Comparison of ENCODE assay signal across 16 cellular contexts in the genomic region with DNA sequence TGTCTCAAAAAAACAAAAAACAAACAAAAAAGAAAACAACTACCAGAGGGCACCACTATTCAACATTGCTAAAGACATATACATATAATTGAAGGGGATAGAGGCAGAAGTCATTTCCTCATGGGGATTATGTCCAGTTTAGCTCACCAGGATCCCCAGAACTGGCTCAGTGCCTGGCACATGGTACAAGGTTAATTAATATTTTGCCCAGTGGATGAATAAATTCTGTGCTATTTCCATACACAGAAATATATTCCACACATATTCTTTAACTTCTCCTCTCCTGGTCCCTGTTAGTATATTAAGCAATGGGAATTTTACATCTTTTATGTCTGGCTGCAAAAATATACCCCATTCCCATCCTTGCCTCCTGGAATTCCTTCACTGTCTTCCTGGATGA. TPM values are rescaled to one million over a fixed set of nuclear protein-coding genes. Genes with fewer than 3 reads are reported as not detected.
DNase-seq lines count a peak whose midpoint lies in the region; ATAC-seq, FAIRE-seq and TF ChIP-seq lines count a peak whose summit lies in the region.
"Had no signal": no experiment of that assay in that cellular context is flagged by ENCODE, and none has a peak within 500 bp of the region (broad histone marks: within the 10 kb centered on the region; RNA-seq: fewer than 3 reads in every experiment).

No MANE protein-coding gene starts in this region.

- H3K4me3 ChIP-seq in SK-N-MC (peak overlapping the region; percentile 59; the same call in 1 of the 2 replicates), neutrophil (ENCODE audit: low read depth in 1 of 2, low read length in 1 of 2) (peak overlapping the region in 1 of 2 experiments; percentile 97), mammary epithelial cell (replicated peaks in 1 of 3; ENCODE audit: insufficient read depth in 1 of 3, low read depth in 2 of 3, low read length in 3 of 3) (no peak overlapping the region)
- H3K4me3 ChIP-seq: GM23248 had no signal

- peaks cover 7% of the 10 kb centered on the region for H3K36me3 Mint-ChIP-seq in natural killer cell
- peaks cover 3% of the 10 kb centered on the region for H3K36me3 Mint-ChIP-seq in natural killer cell treated with Interleukin-12 subunit alpha and Interleukin-12 subunit beta and Interleukin-15 and Interleukin-18, amount 100 ng/mL, for 72 hours

- H3K27me3 ChIP-seq in neutrophil (no peaks in the 10 kb centered on the region), mammary epithelial cell (ENCODE audit: insufficient read depth, low read length) (no peaks in the 10 kb centered on the region)

- no peak for TF ChIP-seq POLR2A in GM12891 (IDR thresholded peaks at IDR 0.05; ENCODE audit: low read depth, low read length)

- H3K4me1 Mint-ChIP-seq in natural killer cell, result peaks cover 20 to 25% of the 10 kb centered on the region in 2 donors
- peaks cover 11 to 14% of the 10 kb centered on the region in 2 donors for H3K4me1 Mint-ChIP-seq in natural killer cell treated with Interleukin-12 subunit alpha and Interleukin-12 subunit beta and Interleukin-15 and Interleukin-18, amount 100 ng/mL, for 72 hours (ENCODE audit: low read depth in 2 of 2)

- dilution Hi-C loops in mammary epithelial cell (cut with HindIII; ENCODE audit: low sequenced_read_pairs), result no loop called here

- H3K79me2 ChIP-seq in mammary epithelial cell (ENCODE audit: insufficient read depth, low read length), result peaks cover 14% of the 10 kb centered on the region

- peak overlapping the region; percentile 73 for H3K4me3 Mint-ChIP-seq in natural killer cell
- no peak overlapping the region for H3K4me3 Mint-ChIP-seq in natural killer cell treated with Interleukin-12 subunit alpha and Interleukin-12 subunit beta and Interleukin-15 and Interleukin-18, amount 100 ng/mL, for 72 hours
- H3K4me3 Mint-ChIP-seq: B cell, IgD-negative memory B cell had no signal

- intact Hi-C loops in natural killer cell (cut with micrococcal nuclease) (no loop called here), mammary epithelial cell (cut with micrococcal nuclease) (no loop called here)

- ATAC-seq in natural killer cell, result no peak
- ATAC-seq in natural killer cell treated with Interleukin-12 subunit alpha and Interleukin-12 subunit beta and Interleukin-15 and Interleukin-18, amount 100 ng/mL, for 72 hours, result no peak
- ATAC-seq: HCT116 had no signal

- H3K9me3 ChIP-seq in SK-N-MC (ENCODE audit: low read depth, low read length) (no peaks in the 10 kb centered on the region), neutrophil (peaks cover 7% of the 10 kb centered on the region), mammary epithelial cell (replicated peaks; ENCODE audit: insufficient read depth, low read length) (no peaks in the 10 kb centered on the region)

- no peaks in the 10 kb centered on the region for H4K20me1 ChIP-seq in mammary epithelial cell (ENCODE audit: insufficient read depth, low read length)

- no peak overlapping the region for H2AFZ ChIP-seq in mammary epithelial cell (ENCODE audit: low read depth, low read length)
- H2AFZ ChIP-seq: GM23248 had no signal

- H3K27ac Mint-ChIP-seq in natural killer cell, result peak overlapping the region in 1 of 2 donors; percentile 93
- H3K27ac Mint-ChIP-seq in natural killer cell treated with Interleukin-12 subunit alpha and Interleukin-12 subunit beta and Interleukin-15 and Interleukin-18, amount 100 ng/mL, for 72 hours, result no peak overlapping the region
- H3K27ac Mint-ChIP-seq: B cell had no signal

- no peaks in the 10 kb centered on the region for H3K9me3 Mint-ChIP-seq in natural killer cell
- H3K9me3 Mint-ChIP-seq in natural killer cell treated with Interleukin-12 subunit alpha and Interleukin-12 subunit beta and Interleukin-15 and Interleukin-18, amount 100 ng/mL, for 72 hours, result no peaks in the 10 kb centered on the region
- H3K9me3 Mint-ChIP-seq: IgD-negative memory B cell had no signal

- H3K4me1 ChIP-seq in neutrophil (ENCODE audit: control insufficient read depth in 1 of 2, insufficient read depth in 1 of 2, low read depth in 1 of 2, low read length in 1 of 2), result peaks cover 80 to 83% of the 10 kb centered on the region in 2 experiments
- H3K4me1 ChIP-seq in mammary epithelial cell (ENCODE audit: insufficient read depth, low read length), result peaks cover 12% of the 10 kb centered on the region

- TF ChIP-seq CTCF in natural killer cell (IDR thresholded peaks at IDR 0.05), result no peak
- TF ChIP-seq CTCF in neutrophil (IDR thresholded peaks at IDR 0.05), result no peak
- no peak for TF ChIP-seq CTCF in mammary epithelial cell (conservative IDR thresholded peaks at IDR 0.05 in 1 of 2, IDR thresholded peaks at IDR 0.05 in 1 of 2; ENCODE audit: extremely low read depth in 1 of 2, insufficient read depth in 1 of 2, low read depth in 1 of 2, low read length in 2 of 2)

- CTCF ChIA-PET in mammary epithelial cell (lab: Charles Lee; ENCODE audit: low non-redundant PET), result interaction anchor here (0.6 kb wide), 1 partner anchor 167 kb away, joined by 7 read pairs; no protein-coding TSS in a partner anchor

- no peak for FAIRE-seq in GM12891 (lab: Jason Lieb, UNC)
- FAIRE-seq: GM18507, H54 had no signal

- H3K36me3 ChIP-seq in SK-N-MC (ENCODE audit: insufficient read depth, low read length) (peaks cover 21% of the 10 kb centered on the region), neutrophil (peaks cover 26% of the 10 kb centered on the region), mammary epithelial cell (ENCODE audit: insufficient read depth, low read length) (peaks cover 12% of the 10 kb centered on the region)

- BruUV-seq in mammary epithelial cell (replicated peaks; lab: Mats Ljungman, UMichigan), result no TSS peak

- in situ Hi-C loops in mammary epithelial cell (cut with MboI; ENCODE audit: low sequenced_read_pairs in 2 of 2), result no loop called here

- H3K4me2 ChIP-seq in mammary epithelial cell (ENCODE audit: insufficient read depth, low read depth, low read length), result no peak overlapping the region

- H3K9ac ChIP-seq in SK-N-MC (ENCODE audit: insufficient read length) (no peak overlapping the region), mammary epithelial cell (ENCODE audit: insufficient read depth, low read length) (no peak overlapping the region)
- H3K9ac ChIP-seq: GM23248 had no signal

- H3K27ac ChIP-seq in SK-N-MC (peak overlapping the region; percentile 79), neutrophil (peak overlapping the region; percentile 99), mammary epithelial cell (ENCODE audit: insufficient read depth, low read depth, low read length) (no peak overlapping the region)
- H3K27ac ChIP-seq: C4-2B, GM23248 had no signal

- DNase-seq in natural killer cell, result no peak
- DNase-seq in natural killer cell treated with Interleukin-12 subunit alpha and Interleukin-12 subunit beta and Interleukin-15 and Interleukin-18, amount 100 ng/mL, for 72 hours (ENCODE audit: low spot score), result no peak
- DNase-seq in SK-N-MC (ENCODE audit: low read depth, low spot score), result no peak
- no peak for DNase-seq in activated CD4-positive, alpha-beta T cell treated with anti-CD3 and anti-CD28 coated beads for 4 hours
- no peak for DNase-seq in GM12891 (ENCODE audit: insufficient read length, low spot score)
- no peak for DNase-seq in mammary epithelial cell
- DNase-seq: DMS53, GF-D8, GM23248 had no signal

- H3K27me3 Mint-ChIP-seq in natural killer cell (ENCODE audit: low read depth in 2 of 2), result peaks cover 21 to 37% of the 10 kb centered on the region in 2 donors
- H3K27me3 Mint-ChIP-seq in natural killer cell treated with Interleukin-12 subunit alpha and Interleukin-12 subunit beta and Interleukin-15 and Interleukin-18, amount 100 ng/mL, for 72 hours, result peaks cover 11 to 19% of the 10 kb centered on the region in 2 donors

TF ChIP-seq in GM12891, 5 proteins besides CTCF, POLR2A, EP300 and RAD21:
- TF ChIP-seq SPI1 (IDR thresholded peaks at IDR 0.05; ENCODE audit: low read depth, low read length) (no peak), TAF1 (IDR thresholded peaks at IDR 0.05; ENCODE audit: low read depth, low read length) (no peak), POLR2AphosphoS5 (IDR thresholded peaks at IDR 0.05; ENCODE audit: low read depth, low read length) (no peak), PAX5 (IDR thresholded peaks at IDR 0.05; ENCODE audit: insufficient read depth, low read length, severe bottlenecking) (no peak), POU2F2 (IDR thresholded peaks at IDR 0.05; ENCODE audit: low read depth, low read length) (no peak)

RNA-seq across cellular contexts. Expression of a gene that starts 6.7 kb away (rescaled TPM):
- total RNA-seq in natural killer cell, result 1,000 to 10,000 TPM; 2,527 to 3,257 (median 3,104) TPM
- 10 to 100 TPM; 25.3 to 35.2 TPM for total RNA-seq in natural killer cell treated with Interleukin-12 subunit alpha and Interleukin-12 subunit beta and Interleukin-15 and Interleukin-18, amount 100 ng/mL, for 72 hours
- 6.8 TPM for polyA plus RNA-seq in GM12891 (2012; ENCODE audit: low read depth, missing spikeins)
- 100 to 1,000 TPM in 1 of 2 donors, 10 to 100 TPM in 1; 78.5 to 204 TPM for total RNA-seq in mammary epithelial cell
- polyA plus RNA-seq in mammary epithelial cell, result 89.9 TPM
- 233 TPM for polyA minus RNA-seq in mammary epithelial cell

Comparison
In these comparisons a context has a peak if more than half of its experiments do, and no peak if none do; other contexts are left out.
1. RNA of a gene that starts 6.7 kb away (total RNA-seq): 2,527 to 3,257 TPM in natural killer cell; 78.5 to 204 TPM in mammary epithelial cell and 25.3 to 35.2 TPM in natural killer cell treated with Interleukin-12 subunit alpha and Interleukin-12 subunit beta and Interleukin-15 and Interleukin-18, amount 100 ng/mL, for 72 hours; every median in the first group is over 10 times any median in the second.